ENCODE assay signal across 14 cellular contexts in the genomic region with DNA sequence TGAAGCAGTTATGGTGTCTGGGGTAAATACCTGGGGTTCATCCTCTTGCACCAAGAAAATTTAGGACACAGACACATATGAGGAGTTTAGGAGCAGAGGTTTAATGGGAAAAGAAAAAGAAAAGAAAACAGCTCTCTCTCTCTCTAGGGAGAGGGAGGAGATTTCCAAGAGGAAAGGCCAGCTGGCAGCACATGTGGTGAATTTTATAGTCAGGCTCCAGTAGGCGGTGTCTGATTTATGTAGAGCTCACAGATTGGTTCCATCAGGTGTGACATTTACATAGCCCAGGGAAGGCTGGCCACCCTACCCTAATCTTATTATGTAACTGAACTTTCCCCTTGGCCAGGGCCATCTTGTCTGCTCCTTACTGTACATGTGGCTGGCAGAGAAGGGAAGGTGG.
DNase-seq lines count a peak whose midpoint lies in the region; ATAC-seq and TF ChIP-seq lines count a peak whose summit lies in the region.
"Had no signal": no experiment of that assay in that cellular context is flagged by ENCODE, and none has a peak within 500 bp of the region (broad histone marks: within the 10 kb centered on the region; RNA-seq: fewer than 3 reads in every experiment).

No MANE protein-coding gene starts in this region.

- H3K4me3 ChIP-seq in ovary = no peak overlapping the region

- H3K27ac ChIP-seq in ovary = no peak overlapping the region

- no peaks in the 10 kb centered on the region for H3K9me3 Mint-ChIP-seq in stimulated activated memory B cell treated with anti-CD40 and anti-IgM and Interleukin-4, amounts not matched to agents 10 μg/mL and 1 μg/mL and 100 μg/mL, for 72 hours

- H3K36me3 Mint-ChIP-seq in stimulated activated memory B cell treated with anti-CD40 and anti-IgM and Interleukin-4, amounts not matched to agents 10 μg/mL and 1 μg/mL and 100 μg/mL, for 72 hours = no peaks in the 10 kb centered on the region
- H3K36me3 Mint-ChIP-seq: activated naive CD4-positive, alpha-beta T cell treated with anti-CD3 and anti-CD28 coated beads, Interleukin-2, amount 50 U/mL, for 72 hours had no signal

- H3K36me3 ChIP-seq in ovary = no peaks in the 10 kb centered on the region

- no peak for TF ChIP-seq POLR2A in ovary (IDR thresholded peaks at IDR 0.05)

- 0 to 14% (median 14%) methylated on average over 1 of the region's 1 CpG for WGBS in ovary, 3 donors

- H3K27me3 Mint-ChIP-seq in stimulated activated memory B cell treated with anti-CD40 and anti-IgM and Interleukin-4, amounts not matched to agents 10 μg/mL and 1 μg/mL and 100 μg/mL, for 72 hours = no peaks in the 10 kb centered on the region
- H3K27me3 Mint-ChIP-seq: activated CD8-positive, alpha-beta T cell treated with anti-CD3 and anti-CD28 coated beads for 36 hours had no signal

- no peak overlapping the region for H3K4me3 Mint-ChIP-seq in stimulated activated memory B cell treated with anti-CD40 and anti-IgM and Interleukin-4, amounts not matched to agents 10 μg/mL and 1 μg/mL and 100 μg/mL, for 72 hours
- H3K4me3 Mint-ChIP-seq: activated CD8-positive, alpha-beta T cell treated with anti-CD3 and anti-CD28 coated beads for 36 hours had no signal

- intact Hi-C loops in left ventricle myocardium superior (cut with micrococcal nuclease) = no loop called here
- intact Hi-C loops in ovary (cut with DNase I) = no loop called here

- no peak for TF ChIP-seq CTCF in ovary (IDR thresholded peaks at IDR 0.05)

- no peak overlapping the region for H3K27ac Mint-ChIP-seq in stimulated activated memory B cell treated with anti-CD40 and anti-IgM and Interleukin-4, amounts not matched to agents 10 μg/mL and 1 μg/mL and 100 μg/mL, for 72 hours
- H3K27ac Mint-ChIP-seq: activated CD8-positive, alpha-beta T cell treated with anti-CD3 and anti-CD28 coated beads for 36 hours; activated naive CD4-positive, alpha-beta T cell treated with anti-CD3 and anti-CD28 coated beads, Interleukin-2, amount 50 U/mL, for 72 hours had no signal

- H3K9me3 ChIP-seq in ovary = no peaks in the 10 kb centered on the region

- no peaks in the 10 kb centered on the region for H3K27me3 ChIP-seq in ovary

- DNase-seq in D341Med (ENCODE audit: low spot score) = peak; percentile 54
- DNase-seq in M059J (ENCODE audit: low read depth) = peak; percentile 13
- DNase-seq in SHP77 (lab: John Stamatoyannopoulos, UW) = peak; percentile 53 to 64
- peak; percentile 30 for DNase-seq in left ventricle myocardium superior
- DNase-seq in superior temporal gyrus (ENCODE audit: extremely low spot score) = no peak
- DNase-seq in SKM-1 (lab: John Stamatoyannopoulos, UW; ENCODE audit: unreplicated experiment) = no peak
- DNase-seq in ovary = no peak
- DNase-seq: activated CD8-positive, alpha-beta T cell treated with anti-CD3 and anti-CD28 coated beads for 36 hours; GDM1; KG1; NCI-H774; T-helper 2 cell had no signal

- TF ChIP-seq EP300 in ovary (IDR thresholded peaks at IDR 0.05) = no peak

- peak; percentile 93 for ATAC-seq in left ventricle myocardium superior
- no peak for ATAC-seq in stimulated activated memory B cell treated with anti-CD40 and anti-IgM and Interleukin-4, amounts not matched to agents 10 μg/mL and 1 μg/mL and 100 μg/mL, for 72 hours
- ATAC-seq: activated CD8-positive, alpha-beta T cell treated with anti-CD3 and anti-CD28 coated beads for 36 hours; activated naive CD4-positive, alpha-beta T cell treated with anti-CD3 and anti-CD28 coated beads, Interleukin-2, amount 50 U/mL, for 72 hours had no signal

- H3K4me1 Mint-ChIP-seq in stimulated activated memory B cell treated with anti-CD40 and anti-IgM and Interleukin-4, amounts not matched to agents 10 μg/mL and 1 μg/mL and 100 μg/mL, for 72 hours = no peaks in the 10 kb centered on the region

- no peaks in the 10 kb centered on the region for H3K4me1 ChIP-seq in ovary (ENCODE audit: insufficient read depth)

Comparison
In these comparisons a context has a peak if more than half of its experiments do, and no peak if none do; other contexts are left out.
1. DNase-seq: peak in D341Med (single experiment), M059J (single experiment), SHP77 (2 of 2) and left ventricle myocardium superior (single experiment); none in superior temporal gyrus (single experiment), SKM-1 (single experiment) and ovary (0 of 5).